In the genomic region with DNA sequence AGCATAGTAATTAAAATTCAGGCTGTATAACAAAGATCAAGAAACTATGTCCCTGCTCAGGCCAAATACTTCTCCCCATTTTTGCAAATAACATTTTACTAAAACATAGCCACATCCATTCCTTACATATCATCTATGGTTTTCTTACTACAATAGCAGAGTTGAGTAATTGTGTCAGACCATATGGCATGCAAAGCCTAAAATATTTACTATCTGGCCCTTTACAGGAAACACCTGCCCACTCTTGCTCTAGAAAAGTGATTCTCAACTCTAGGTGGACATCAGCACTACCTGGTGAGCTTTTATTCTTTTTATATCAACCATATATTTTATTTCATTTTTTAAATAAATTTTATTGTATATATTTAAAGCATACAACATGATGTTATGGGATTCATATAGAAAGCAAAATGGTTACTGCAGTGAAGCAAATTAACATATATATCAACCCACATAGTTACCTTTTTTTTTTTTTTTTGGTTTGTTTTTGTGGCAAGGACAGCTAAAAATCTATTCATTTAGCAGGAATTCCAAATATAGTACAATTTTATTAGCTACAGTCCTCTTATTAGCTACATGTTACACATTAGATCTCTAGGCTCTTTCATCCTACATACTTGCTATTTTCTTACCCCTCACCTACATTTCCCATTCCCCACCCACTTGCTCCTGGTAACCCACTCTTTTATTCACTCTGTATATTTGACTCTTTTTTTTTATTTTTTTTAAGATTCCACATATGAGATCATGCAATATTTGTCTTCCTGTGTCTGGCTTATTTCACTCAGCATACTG, we compare ENCODE assay signal across 14 cellular contexts. TPM values are rescaled to one million over a fixed set of nuclear protein-coding genes. Genes with fewer than 3 reads are reported as not detected.
DNase-seq lines count a peak whose midpoint lies in the region; ATAC-seq and TF ChIP-seq lines count a peak whose summit lies in the region.
"Had no signal": no experiment of that assay in that cellular context is flagged by ENCODE, and none has a peak within 500 bp of the region (broad histone marks: within the 10 kb centered on the region; RNA-seq: fewer than 3 reads in every experiment).

No MANE protein-coding gene starts in this region.

- peaks cover 99% of the 10 kb centered on the region for H3K79me2 ChIP-seq in SU-DHL-6 (ENCODE audit: insufficient read depth, low read length)

- H3K36me3 ChIP-seq in SU-DHL-6 (ENCODE audit: low read length): peaks cover 11% of the 10 kb centered on the region; the same call in 1 of the 2 replicates

- peak overlapping the region in 1 of 2 donors; percentile 70 for H3K4me3 Mint-ChIP-seq in activated T-cell treated with anti-CD3 and anti-CD28 coated beads, Interleukin-2, amount 50 U/mL, for 72 hours
- peak overlapping the region; percentile 68 for H3K4me3 Mint-ChIP-seq in natural killer cell treated with Interleukin-12 subunit alpha and Interleukin-12 subunit beta and Interleukin-15 and Interleukin-18, amount 100 ng/mL, for 72 hours
- H3K4me3 Mint-ChIP-seq: stimulated activated naive CD8-positive, alpha-beta T cell treated with anti-CD3 and anti-CD28 coated beads, Interleukin-15, amount 100 ng/mL, for 72 hours had no signal

- H3K27me3 ChIP-seq in SU-DHL-6 (ENCODE audit: low read length) (no peaks in the 10 kb centered on the region), dorsolateral prefrontal cortex (no peaks in the 10 kb centered on the region)
- H3K27me3 ChIP-seq: foreskin keratinocyte had no signal

- no peak for DNase-seq in activated T-cell treated with anti-CD3 and anti-CD28 coated beads, Interleukin-2, amount 50 U/mL, for 72 hours
- no peak for DNase-seq in activated T-cell treated with anti-CD3 and anti-CD28 coated beads, Interleukin-2, amount 50 U/mL, for 48 hours
- no peak for DNase-seq in natural killer cell treated with Interleukin-12 subunit alpha and Interleukin-12 subunit beta and Interleukin-15 and Interleukin-18, amount 100 ng/mL, for 72 hours (ENCODE audit: low spot score)
- DNase-seq in left ventricle myocardium superior (no peak), dorsolateral prefrontal cortex (no peak), NCI-H1105 (lab: John Stamatoyannopoulos, UW) (no peak)
- DNase-seq: activated CD4-positive, alpha-beta T cell treated with anti-CD3 and anti-CD28 coated beads, Interleukin-2, amount 50 U/mL, for 48 hours; AML-193; foreskin keratinocyte; stimulated activated CD4-positive, alpha-beta T cell treated with anti-CD3 and anti-CD28 coated beads, Interleukin-4, amount 100 ng/mL, for 1 hour; stimulated activated naive CD8-positive, alpha-beta T cell treated with anti-CD3 and anti-CD28 coated beads, Interleukin-15, amount 100 ng/mL, for 72 hours had no signal

- H3K9me3 Mint-ChIP-seq in activated T-cell treated with anti-CD3 and anti-CD28 coated beads, Interleukin-2, amount 50 U/mL, for 72 hours: no peaks in the 10 kb centered on the region
- H3K9me3 Mint-ChIP-seq in natural killer cell treated with Interleukin-12 subunit alpha and Interleukin-12 subunit beta and Interleukin-15 and Interleukin-18, amount 100 ng/mL, for 72 hours: no peaks in the 10 kb centered on the region
- H3K9me3 Mint-ChIP-seq: stimulated activated naive CD8-positive, alpha-beta T cell treated with anti-CD3 and anti-CD28 coated beads, Interleukin-15, amount 100 ng/mL, for 72 hours had no signal

- H3K27ac ChIP-seq in SU-DHL-6 (ENCODE audit: low read depth, low read length): peak overlapping the region; percentile 54
- H3K27ac ChIP-seq in dorsolateral prefrontal cortex: no peak overlapping the region
- H3K27ac ChIP-seq: foreskin keratinocyte, RWPE1 had no signal

- H3K9me2 ChIP-seq in SU-DHL-6 (replicated peaks; ENCODE audit: insufficient read depth, low read length): no peaks in the 10 kb centered on the region

- peaks cover 68% of the 10 kb centered on the region for H3K4me1 Mint-ChIP-seq in activated T-cell treated with anti-CD3 and anti-CD28 coated beads, Interleukin-2, amount 50 U/mL, for 72 hours (ENCODE audit: low read depth)
- peaks cover 71 to 76% of the 10 kb centered on the region in 2 donors for H3K4me1 Mint-ChIP-seq in natural killer cell treated with Interleukin-12 subunit alpha and Interleukin-12 subunit beta and Interleukin-15 and Interleukin-18, amount 100 ng/mL, for 72 hours (ENCODE audit: low read depth in 2 of 2)

- no peaks in the 10 kb centered on the region for H3K9me3 ChIP-seq in SU-DHL-6 (ENCODE audit: insufficient read depth, low read length)

- TF ChIP-seq CTCF in SU-DHL-6 (IDR thresholded peaks at IDR 0.05; ENCODE audit: insufficient read depth, low read length, poor library complexity, severe bottlenecking) (no peak), dorsolateral prefrontal cortex (IDR thresholded peaks at IDR 0.05 in 54 of 56, conservative IDR thresholded peaks at IDR 0.05 in 2 of 56; ENCODE audit: low read depth in 1 of 56, partially characterized antibody in 56 of 56) (no peak)

- no peak overlapping the region; the same call in 1 of the 2 replicates for H3K9ac ChIP-seq in SU-DHL-6 (ENCODE audit: low read length)

- H4K20me1 ChIP-seq in SU-DHL-6 (ENCODE audit: low read depth, low read length): peaks cover 43% of the 10 kb centered on the region

- H3K27ac Mint-ChIP-seq in activated T-cell treated with anti-CD3 and anti-CD28 coated beads, Interleukin-2, amount 50 U/mL, for 72 hours: peak overlapping the region; percentile 86
- peak overlapping the region; percentile 45 to 81 for H3K27ac Mint-ChIP-seq in natural killer cell treated with Interleukin-12 subunit alpha and Interleukin-12 subunit beta and Interleukin-15 and Interleukin-18, amount 100 ng/mL, for 72 hours
- H3K27ac Mint-ChIP-seq: stimulated activated naive CD8-positive, alpha-beta T cell treated with anti-CD3 and anti-CD28 coated beads, Interleukin-15, amount 100 ng/mL, for 72 hours had no signal

- peaks cover 17% of the 10 kb centered on the region; the same call in 1 of the 2 replicates for H3F3A ChIP-seq in SU-DHL-6 (ENCODE audit: insufficient read depth)

- H3K27me3 Mint-ChIP-seq in activated T-cell treated with anti-CD3 and anti-CD28 coated beads, Interleukin-2, amount 50 U/mL, for 72 hours (ENCODE audit: low read depth): no peaks in the 10 kb centered on the region
- no peaks in the 10 kb centered on the region for H3K27me3 Mint-ChIP-seq in natural killer cell treated with Interleukin-12 subunit alpha and Interleukin-12 subunit beta and Interleukin-15 and Interleukin-18, amount 100 ng/mL, for 72 hours
- H3K27me3 Mint-ChIP-seq: stimulated activated naive CD8-positive, alpha-beta T cell treated with anti-CD3 and anti-CD28 coated beads, Interleukin-15, amount 100 ng/mL, for 72 hours had no signal

- no peak overlapping the region for H2AFZ ChIP-seq in SU-DHL-6 (ENCODE audit: low read depth, low read length, severe bottlenecking)

- intact Hi-C loops in left ventricle myocardium superior (cut with micrococcal nuclease) (no loop called here), dorsolateral prefrontal cortex (cut with DNase I) (no loop called here)

- H3K36me3 Mint-ChIP-seq in activated T-cell treated with anti-CD3 and anti-CD28 coated beads, Interleukin-2, amount 50 U/mL, for 72 hours (ENCODE audit: insufficient read depth in 2 of 2): peaks cover 5 to 11% of the 10 kb centered on the region in 2 donors
- H3K36me3 Mint-ChIP-seq in natural killer cell treated with Interleukin-12 subunit alpha and Interleukin-12 subunit beta and Interleukin-15 and Interleukin-18, amount 100 ng/mL, for 72 hours: peaks cover 9% of the 10 kb centered on the region

- H3K4me3 ChIP-seq in SU-DHL-6 (ENCODE audit: insufficient read depth, low read length, poor library complexity, severe bottlenecking) (peak overlapping the region; percentile 9), dorsolateral prefrontal cortex (no peak overlapping the region)

- ATAC-seq in activated T-cell treated with anti-CD3 and anti-CD28 coated beads, Interleukin-2, amount 50 U/mL, for 72 hours (replicated peaks in 1 of 2): no peak
- ATAC-seq in HG02884 (IDR thresholded peaks at IDR 0.05; ENCODE audit: unreplicated experiment): peak; percentile 56
- no peak for ATAC-seq in natural killer cell treated with Interleukin-12 subunit alpha and Interleukin-12 subunit beta and Interleukin-15 and Interleukin-18, amount 100 ng/mL, for 72 hours
- ATAC-seq in left ventricle myocardium superior: no peak
- ATAC-seq: foreskin keratinocyte; stimulated activated naive CD8-positive, alpha-beta T cell treated with anti-CD3 and anti-CD28 coated beads, Interleukin-15, amount 100 ng/mL, for 72 hours had no signal

- peak overlapping the region; percentile 50 for H3K4me2 ChIP-seq in SU-DHL-6 (ENCODE audit: low read depth, low read length, poor library complexity, severe bottlenecking)

RNA-seq across cellular contexts. Expression of a gene that starts 19.6 kb away (rescaled TPM):
- total RNA-seq in activated T-cell treated with anti-CD3 and anti-CD28 coated beads, Interleukin-2, amount 50 U/mL, for 72 hours: 10 to 100 TPM; 71.0 to 86.2 TPM
- 10 to 100 TPM; 42.1 to 66.7 TPM for total RNA-seq in natural killer cell treated with Interleukin-12 subunit alpha and Interleukin-12 subunit beta and Interleukin-15 and Interleukin-18, amount 100 ng/mL, for 72 hours
- total RNA-seq in left ventricle myocardium superior: 27.2 TPM
- total RNA-seq in dorsolateral prefrontal cortex: 100 to 1,000 TPM in 2 of 120 experiments, 10 to 100 TPM in 118; 47.5 to 104 (median 81.1) TPM
